In genomic region chr11:91538065-91538464, GRCh38 we compare ENCODE assay signal across 27 cellular contexts.
"Had no signal": no experiment of that assay in that cellular context is flagged by ENCODE, and none has a peak within 500 bp of the region (broad histone marks: within the 10 kb centered on the region; RNA-seq: fewer than 3 reads in every experiment).

No MANE protein-coding gene starts in this region.

- H3K27ac ChIP-seq: stomach, suprapubic skin, testis, thoracic aorta, thyroid gland, tibial artery, tibial nerve, transverse colon, upper lobe of left lung, upper lobe of right lung, uterus, vagina had no signal

- H3K36me3 ChIP-seq: stomach, suprapubic skin, thoracic aorta, thyroid gland, tibial artery, tibial nerve, transverse colon, upper lobe of left lung, upper lobe of right lung, uterus, vagina had no signal

- ATAC-seq: stimulated activated effector memory CD8-positive, alpha-beta T cell treated with anti-CD3 and anti-CD28 coated beads, Interleukin-12 subunit alpha, Interleukin-12 subunit beta, amount 100 ng/mL, for 72 hours; stimulated activated memory B cell treated with anti-CD40 and anti-IgM and Interleukin-4, amounts not matched to agents 10 μg/mL and 1 μg/mL and 100 μg/mL, for 72 hours; stimulated activated naive B cell treated with anti-CD40 and anti-IgM and Interleukin-4, amounts not matched to agents 10 μg/mL and 1 μg/mL and 100 μg/mL, for 72 hours; stimulated activated naive CD8-positive, alpha-beta T cell treated with anti-CD3 and anti-CD28 coated beads, Interleukin-15, amount 100 ng/mL, for 72 hours; stimulated activated naive CD8-positive, alpha-beta T cell treated with anti-CD3 and anti-CD28 coated beads, Interleukin-15, Interleukin-2, amounts not matched to agents 100 U/mL and 50 U/mL, for 24 hours; upper lobe of right lung had no signal

- H3K4me1 ChIP-seq: stomach, suprapubic skin, testis, thyroid gland, tibial artery, tibial nerve, transverse colon, upper lobe of left lung, upper lobe of right lung, uterus, vagina had no signal

- H3K4me3 ChIP-seq: stomach, suprapubic skin, testis, thoracic aorta, thyroid gland, tibial artery, tibial nerve, transverse colon, upper lobe of left lung, upper lobe of right lung, uterus, vagina had no signal

- FAIRE-seq: urothelium cell line had no signal

- H3K9me3 ChIP-seq: testis, thoracic aorta, thyroid gland, tibial nerve, transverse colon, upper lobe of left lung, upper lobe of right lung, uterus, vagina had no signal

- H3K27me3 ChIP-seq: stomach, suprapubic skin, testis, thyroid gland, tibial artery, tibial nerve, transverse colon, upper lobe of left lung, upper lobe of right lung, uterus, vagina had no signal

- DNase-seq: stimulated activated CD4-positive, alpha-beta T cell treated with anti-CD3 and anti-CD28 coated beads, Interleukin-2, amount 100 ng/mL, for 48 hours; stimulated activated CD4-positive, alpha-beta T cell treated with anti-CD3 and anti-CD28 coated beads, Interleukin-4, amount 100 ng/mL, for 1 hour; stimulated activated CD4-positive, alpha-beta T cell treated with anti-CD3 and anti-CD28 coated beads, Interleukin-4, amount 100 ng/mL, for 24 hours; stimulated activated CD4-positive, alpha-beta T cell treated with anti-CD3 and anti-CD28 coated beads, Interleukin-4, amount 100 ng/mL, for 4 hours; stimulated activated CD8-positive, alpha-beta memory T cell treated with anti-CD3 and anti-CD28 coated beads, Interleukin-4, amount 100 ng/mL, for 48 hours; stimulated activated naive B cell treated with anti-CD40 and anti-IgM and Interleukin-4, amounts not matched to agents 10 μg/mL and 1 μg/mL and 100 μg/mL, for 72 hours; stimulated activated naive CD4-positive, alpha-beta T cell; stimulated activated naive CD4-positive, alpha-beta T cell treated with Interleukin-2 at 50 U/mL for 16 hours; stimulated activated naive CD8-positive, alpha-beta T cell treated with anti-CD3 and anti-CD28 coated beads, Interleukin-15, amount 100 ng/mL, for 72 hours; stimulated activated naive CD8-positive, alpha-beta T cell treated with anti-CD3 and anti-CD28 coated beads, Interleukin-15, Interleukin-2, amounts not matched to agents 100 U/mL and 50 U/mL, for 24 hours; stomach; substantia nigra; testis; thyroid gland; tibial artery; transverse colon; trophoblast cell; upper lobe of left lung; upper lobe of right lung; uterus had no signal
